ENCODE assay signal across 1 cellular context in the genomic region with DNA sequence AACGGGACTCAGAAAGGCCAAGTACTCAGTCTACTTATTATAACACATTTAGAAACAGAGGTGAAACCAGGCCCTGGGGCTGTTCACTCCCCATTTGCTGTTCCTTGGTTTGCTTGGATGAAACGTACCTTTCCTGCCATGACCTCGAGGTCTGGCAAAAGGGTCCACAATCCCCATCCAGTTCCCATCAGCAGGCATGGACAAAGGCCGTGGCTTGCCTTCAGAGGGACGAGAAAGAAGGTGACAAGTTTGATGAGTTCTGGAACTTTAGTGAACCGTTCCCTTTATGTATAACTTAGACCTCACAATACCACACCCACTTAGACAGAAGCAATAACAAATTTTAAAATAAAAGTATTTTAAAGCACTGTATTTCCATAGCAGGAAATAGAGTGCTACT.
TF ChIP-seq lines count a peak whose summit lies in the region.

No MANE protein-coding gene starts in this region.

TF ChIP-seq in GM23338, 12 proteins besides CTCF, POLR2A, EP300 and RAD21 (continued from another document):
- TF ChIP-seq, protein P1, sequence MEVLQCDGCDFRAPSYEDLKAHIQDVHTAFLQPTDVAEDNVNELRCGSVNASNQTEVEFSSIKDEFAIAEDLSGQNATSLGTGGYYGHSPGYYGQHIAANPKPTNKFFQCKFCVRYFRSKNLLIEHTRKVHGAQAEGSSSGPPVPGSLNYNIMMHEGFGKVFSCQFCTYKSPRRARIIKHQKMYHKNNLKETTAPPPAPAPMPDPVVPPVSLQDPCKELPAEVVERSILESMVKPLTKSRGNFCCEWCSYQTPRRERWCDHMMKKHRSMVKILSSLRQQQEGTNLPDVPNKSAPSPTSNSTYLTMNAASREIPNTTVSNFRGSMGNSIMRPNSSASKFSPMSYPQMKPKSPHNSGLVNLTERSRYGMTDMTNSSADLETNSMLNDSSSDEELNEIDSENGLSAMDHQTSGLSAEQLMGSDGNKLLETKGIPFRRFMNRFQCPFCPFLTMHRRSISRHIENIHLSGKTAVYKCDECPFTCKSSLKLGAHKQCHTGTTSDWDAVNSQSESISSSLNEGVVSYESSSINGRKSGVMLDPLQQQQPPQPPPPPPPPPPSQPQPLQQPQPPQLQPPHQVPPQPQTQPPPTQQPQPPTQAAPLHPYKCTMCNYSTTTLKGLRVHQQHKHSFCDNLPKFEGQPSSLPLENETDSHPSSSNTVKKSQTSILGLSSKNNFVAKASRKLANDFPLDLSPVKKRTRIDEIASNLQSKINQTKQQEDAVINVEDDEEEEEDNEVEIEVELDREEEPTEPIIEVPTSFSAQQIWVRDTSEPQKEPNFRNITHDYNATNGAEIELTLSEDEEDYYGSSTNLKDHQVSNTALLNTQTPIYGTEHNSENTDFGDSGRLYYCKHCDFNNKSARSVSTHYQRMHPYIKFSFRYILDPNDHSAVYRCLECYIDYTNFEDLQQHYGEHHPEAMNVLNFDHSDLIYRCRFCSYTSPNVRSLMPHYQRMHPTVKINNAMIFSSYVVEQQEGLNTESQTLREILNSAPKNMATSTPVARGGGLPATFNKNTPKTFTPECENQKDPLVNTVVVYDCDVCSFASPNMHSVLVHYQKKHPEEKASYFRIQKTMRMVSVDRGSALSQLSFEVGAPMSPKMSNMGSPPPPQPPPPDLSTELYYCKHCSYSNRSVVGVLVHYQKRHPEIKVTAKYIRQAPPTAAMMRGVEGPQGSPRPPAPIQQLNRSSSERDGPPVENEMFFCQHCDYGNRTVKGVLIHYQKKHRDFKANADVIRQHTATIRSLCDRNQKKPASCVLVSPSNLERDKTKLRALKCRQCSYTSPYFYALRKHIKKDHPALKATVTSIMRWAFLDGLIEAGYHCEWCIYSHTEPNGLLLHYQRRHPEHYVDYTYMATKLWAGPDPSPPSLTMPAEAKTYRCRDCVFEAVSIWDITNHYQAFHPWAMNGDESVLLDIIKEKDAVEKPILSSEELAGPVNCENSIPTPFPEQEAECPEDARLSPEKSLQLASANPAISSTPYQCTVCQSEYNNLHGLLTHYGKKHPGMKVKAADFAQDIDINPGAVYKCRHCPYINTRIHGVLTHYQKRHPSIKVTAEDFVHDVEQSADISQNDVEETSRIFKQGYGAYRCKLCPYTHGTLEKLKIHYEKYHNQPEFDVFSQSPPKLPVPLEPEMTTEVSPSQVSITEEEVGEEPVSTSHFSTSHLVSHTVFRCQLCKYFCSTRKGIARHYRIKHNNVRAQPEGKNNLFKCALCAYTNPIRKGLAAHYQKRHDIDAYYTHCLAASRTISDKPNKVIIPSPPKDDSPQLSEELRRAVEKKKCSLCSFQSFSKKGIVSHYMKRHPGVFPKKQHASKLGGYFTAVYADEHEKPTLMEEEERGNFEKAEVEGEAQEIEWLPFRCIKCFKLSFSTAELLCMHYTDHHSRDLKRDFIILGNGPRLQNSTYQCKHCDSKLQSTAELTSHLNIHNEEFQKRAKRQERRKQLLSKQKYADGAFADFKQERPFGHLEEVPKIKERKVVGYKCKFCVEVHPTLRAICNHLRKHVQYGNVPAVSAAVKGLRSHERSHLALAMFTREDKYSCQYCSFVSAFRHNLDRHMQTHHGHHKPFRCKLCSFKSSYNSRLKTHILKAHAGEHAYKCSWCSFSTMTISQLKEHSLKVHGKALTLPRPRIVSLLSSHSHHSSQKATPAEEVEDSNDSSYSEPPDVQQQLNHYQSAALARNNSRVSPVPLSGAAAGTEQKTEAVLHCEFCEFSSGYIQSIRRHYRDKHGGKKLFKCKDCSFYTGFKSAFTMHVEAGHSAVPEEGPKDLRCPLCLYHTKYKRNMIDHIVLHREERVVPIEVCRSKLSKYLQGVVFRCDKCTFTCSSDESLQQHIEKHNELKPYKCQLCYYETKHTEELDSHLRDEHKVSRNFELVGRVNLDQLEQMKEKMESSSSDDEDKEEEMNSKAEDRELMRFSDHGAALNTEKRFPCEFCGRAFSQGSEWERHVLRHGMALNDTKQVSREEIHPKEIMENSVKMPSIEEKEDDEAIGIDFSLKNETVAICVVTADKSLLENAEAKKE (CRISPR knock-in tag; IDR thresholded peaks at IDR 0.05): no peak
- no peak for TF ChIP-seq POLR2AphosphoS5 (IDR thresholded peaks at IDR 0.05; ENCODE audit: low read depth)
- TF ChIP-seq CREB1 (CRISPR knock-in tag; IDR thresholded peaks at IDR 0.05; ENCODE audit: low read depth): no peak
- no peak for TF ChIP-seq EZH2 (IDR thresholded peaks at IDR 0.05; ENCODE audit: low read depth, unreplicated experiment)
TF ChIP-seq in GM23338: peak in this region for 0.
